Comparison of ENCODE assay signal across 24 cellular contexts in the genomic region with DNA sequence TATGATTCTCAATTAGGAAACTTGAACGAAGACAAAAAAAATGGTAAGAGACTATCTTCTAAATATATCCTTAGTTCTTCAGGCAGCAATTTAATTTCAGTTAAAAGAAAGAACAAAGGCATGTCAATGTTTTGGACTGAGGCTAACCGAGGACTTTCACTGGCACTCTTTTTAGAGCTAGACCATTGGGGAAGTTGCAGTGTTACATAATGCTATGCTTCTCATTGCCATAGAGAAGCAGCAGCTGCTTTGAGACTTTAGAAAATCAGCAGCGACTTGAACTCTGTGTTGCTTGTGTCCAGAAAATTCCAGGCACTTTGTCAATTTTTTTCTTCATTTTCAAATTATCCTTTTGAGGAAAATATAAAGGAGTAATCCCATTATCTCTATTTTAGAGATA.
"Had no signal": no experiment of that assay in that cellular context is flagged by ENCODE, and none has a peak within 500 bp of the region (broad histone marks: within the 10 kb centered on the region; RNA-seq: fewer than 3 reads in every experiment).

No MANE protein-coding gene starts in this region.

- H3K9me3 ChIP-seq: gastrocnemius medialis had no signal

- H3K27ac Mint-ChIP-seq: activated naive CD4-positive, alpha-beta T cell treated with anti-CD3 and anti-CD28 coated beads, Interleukin-2, amount 50 U/mL, for 72 hours; effector memory CD8-positive, alpha-beta T cell; naive B cell; progenitor cell of endocrine pancreas had no signal

- H3K27me3 Mint-ChIP-seq: effector memory CD8-positive, alpha-beta T cell; naive B cell; progenitor cell of endocrine pancreas had no signal

- H3K36me3 Mint-ChIP-seq: activated naive CD4-positive, alpha-beta T cell treated with anti-CD3 and anti-CD28 coated beads, Interleukin-2, amount 50 U/mL, for 72 hours; naive B cell had no signal

- DNase-seq: activated gamma-delta T cell treated with Interleukin-2 at 50 U/mL for 16 hours; activated T-cell treated with anti-CD3 and anti-CD28 coated beads, Interleukin-2, amount 50 U/mL, for 1 hour; brain microvascular endothelial cell; effector memory CD8-positive, alpha-beta T cell; gastrocnemius medialis; left ventricle myocardium superior; mammary epithelial cell; naive B cell; stimulated activated CD4-positive, alpha-beta T cell treated with anti-CD3 and anti-CD28 coated beads, Interleukin-12 subunit alpha, Interleukin-12 subunit beta, amount 100 ng/mL, for 4 hours; stimulated activated CD4-positive, alpha-beta T cell treated with anti-CD3 and anti-CD28 coated beads, Interleukin-4, amount 100 ng/mL, for 4 hours; stimulated activated naive CD8-positive, alpha-beta T cell treated with anti-CD3 and anti-CD28 coated beads, Interleukin-15, Interleukin-2, amounts not matched to agents 100 U/mL and 50 U/mL, for 24 hours; tibial artery; WERI-Rb-1 had no signal

- ATAC-seq: activated naive CD4-positive, alpha-beta T cell treated with anti-CD3 and anti-CD28 coated beads, Interleukin-2, amount 50 U/mL, for 72 hours; effector memory CD8-positive, alpha-beta T cell; esophagus mucosa; gastrocnemius medialis; left ventricle myocardium superior; stimulated activated naive CD8-positive, alpha-beta T cell treated with anti-CD3 and anti-CD28 coated beads, Interleukin-15, Interleukin-2, amounts not matched to agents 100 U/mL and 50 U/mL, for 24 hours had no signal

- H3K36me3 ChIP-seq: ascending aorta, brain microvascular endothelial cell, gastrocnemius medialis, right atrium auricular region, tibial artery, WERI-Rb-1 had no signal

- FAIRE-seq: colon, endothelial cell of umbilical vein, islet of Langerhans, TTC549 had no signal

- H3K4me1 Mint-ChIP-seq: naive B cell had no signal

- H3K4me3 Mint-ChIP-seq: effector memory CD8-positive, alpha-beta T cell; naive B cell; neural crest cell had no signal

- H3K27ac ChIP-seq: ascending aorta, brain microvascular endothelial cell, gastrocnemius medialis, right atrium auricular region, tibial artery, WERI-Rb-1 had no signal

- H3K4me3 ChIP-seq: ascending aorta, dorsolateral prefrontal cortex, gastrocnemius medialis, right atrium auricular region, tibial artery had no signal

- H3K4me1 ChIP-seq: ascending aorta, gastrocnemius medialis, right atrium auricular region, tibial artery had no signal

- H3K27me3 ChIP-seq: ascending aorta, brain microvascular endothelial cell, dorsolateral prefrontal cortex, gastrocnemius medialis, right atrium auricular region, tibial artery had no signal
